25 cellular contexts compared by ENCODE assay signal in the genomic region with DNA sequence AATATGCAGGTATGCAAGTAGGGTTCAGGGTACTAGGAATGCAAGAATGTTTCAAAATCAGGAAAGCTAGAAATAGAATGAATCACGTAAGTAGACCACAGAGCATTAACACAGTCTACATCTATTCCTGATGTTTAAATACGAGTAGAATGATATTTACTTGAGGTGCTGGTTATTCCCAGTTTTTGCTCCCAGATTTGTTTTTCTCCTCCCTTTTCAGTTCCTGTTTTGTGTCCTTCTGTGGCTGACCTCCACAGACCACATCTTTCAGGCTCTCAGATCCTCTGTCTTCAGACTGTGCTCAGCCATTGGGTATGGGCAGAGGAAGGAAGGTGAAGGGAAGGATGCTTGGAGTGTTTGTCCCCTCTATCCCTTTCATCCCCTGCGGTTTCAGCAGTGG.
DNase-seq lines count a peak whose midpoint lies in the region; ATAC-seq, FAIRE-seq and TF ChIP-seq lines count a peak whose summit lies in the region.
"Had no signal": no experiment of that assay in that cellular context is flagged by ENCODE, and none has a peak within 500 bp of the region (broad histone marks: within the 10 kb centered on the region; RNA-seq: fewer than 3 reads in every experiment).

No MANE protein-coding gene starts in this region.

- TF ChIP-seq POLR2A in vagina (IDR thresholded peaks at IDR 0.05): no peak

- H3K4me1 ChIP-seq in GM23338 (ENCODE audit: insufficient read depth) (no peaks in the 10 kb centered on the region), osteoblast (ENCODE audit: insufficient read depth, low read length) (peaks cover 12% of the 10 kb centered on the region), kidney (ENCODE audit: control insufficient read depth in 1 of 2, insufficient read depth in 1 of 2, low read depth in 1 of 2, low read length in 2 of 2) (no peaks in the 10 kb centered on the region), vagina (no peaks in the 10 kb centered on the region)
- H3K4me1 ChIP-seq: gastroesophageal sphincter, sigmoid colon had no signal

- peak overlapping the region; percentile 28; the same call in 1 of the 2 replicates for H2AFZ ChIP-seq in GM23338
- peak overlapping the region; percentile 24 for H2AFZ ChIP-seq in osteoblast (ENCODE audit: low read length)

- H3K9me3 ChIP-seq in osteoblast (ENCODE audit: low read depth, low read length) (no peaks in the 10 kb centered on the region), kidney (ENCODE audit: control insufficient read depth in 1 of 2, low read length in 2 of 2) (no peaks in the 10 kb centered on the region), vagina (no peaks in the 10 kb centered on the region)
- H3K9me3 ChIP-seq: gastroesophageal sphincter, sigmoid colon had no signal

- H3K36me3 ChIP-seq in GM23338 (ENCODE audit: insufficient read depth) (no peaks in the 10 kb centered on the region), bronchial epithelial cell (ENCODE audit: control insufficient read depth, insufficient read depth, low read length) (no peaks in the 10 kb centered on the region), osteoblast (ENCODE audit: insufficient read depth, low read length) (no peaks in the 10 kb centered on the region), kidney (ENCODE audit: control insufficient read depth in 1 of 2, insufficient read depth in 2 of 2, low read length in 2 of 2) (no peaks in the 10 kb centered on the region), vagina (no peaks in the 10 kb centered on the region)
- H3K36me3 ChIP-seq: gastroesophageal sphincter, sigmoid colon had no signal

- H3K9me2 ChIP-seq in GM23338 (ENCODE audit: insufficient read depth): peaks cover 10% of the 10 kb centered on the region; the same call in 1 of the 2 replicates

- H4K20me1 ChIP-seq in GM23338 (replicated peaks; ENCODE audit: insufficient read depth): no peaks in the 10 kb centered on the region
- H4K20me1 ChIP-seq in osteoblast (ENCODE audit: insufficient read depth, low read length): no peaks in the 10 kb centered on the region

- FAIRE-seq in bronchial epithelial cell (lab: Jason Lieb, UNC) (no peak), kidney (lab: Jason Lieb, UNC) (no peak)

- H3K4me3 Mint-ChIP-seq in GM23338: no peak overlapping the region
- H3K4me3 Mint-ChIP-seq: CD4-positive, alpha-beta T cell; natural killer cell had no signal

- DNase-seq in GM23338 (ENCODE audit: low spot score): no peak
- DNase-seq in RPMI7951 (ENCODE audit: low read depth): peak; percentile 90
- peak; percentile 10 for DNase-seq in bronchial epithelial cell (ENCODE audit: low read depth)
- no peak for DNase-seq in osteoblast (ENCODE audit: insufficient read length, low spot score, missing footprints)
- no peak for DNase-seq in kidney
- DNase-seq in anterior cingulate cortex (lab: John Stamatoyannopoulos, UW): no peak
- DNase-seq in vagina (ENCODE audit: extremely low spot score in 2 of 2): no peak
- DNase-seq: activated CD4-positive, alpha-beta T cell treated with anti-CD3 and anti-CD28 coated beads for 48 hours; activated CD8-positive, alpha-beta memory T cell treated with anti-CD3 and anti-CD28 coated beads, Interleukin-2, amount 50 U/mL, for 48 hours; activated effector memory CD4-positive, alpha-beta T cell treated with Interleukin-2 at 50 U/mL for 16 hours; caudate nucleus; CD4-positive, alpha-beta T cell; DMS153; dorsolateral prefrontal cortex; GF-D8; kidney glomerular epithelial cell; natural killer cell; NCI-H1417; NCI-H2107; NCI-H510A; posterior cingulate gyrus; sigmoid colon; stimulated activated naive CD4-positive, alpha-beta T cell had no signal

- H3K9me3 Mint-ChIP-seq in GM23338: peaks cover 3% of the 10 kb centered on the region; the same call in 2 of the 3 replicates

- TF ChIP-seq CTCF in GM23338 (conservative IDR thresholded peaks at IDR 0.05; ENCODE audit: low read depth in 2 of 2): no peak
- TF ChIP-seq CTCF in bronchial epithelial cell (IDR thresholded peaks at IDR 0.05; ENCODE audit: insufficient read depth, low read length, severe bottlenecking): no peak
- TF ChIP-seq CTCF in osteoblast (IDR thresholded peaks at IDR 0.05; ENCODE audit: extremely low read depth, low read depth, low read length): no peak
- no peak for TF ChIP-seq CTCF in kidney (IDR thresholded peaks at IDR 0.05; ENCODE audit: borderline replicate concordance, extremely low read depth, insufficient read depth)
- TF ChIP-seq CTCF in vagina (IDR thresholded peaks at IDR 0.05): no peak

- H3K79me2 ChIP-seq in GM23338 (replicated peaks; ENCODE audit: insufficient read depth) (no peaks in the 10 kb centered on the region), osteoblast (ENCODE audit: insufficient read depth, low read length) (no peaks in the 10 kb centered on the region)

- H3K4me3 ChIP-seq in GM23338 (no peak overlapping the region), bronchial epithelial cell (ENCODE audit: low read depth, low read length) (no peak overlapping the region), osteoblast (ENCODE audit: insufficient read depth, low read length) (no peak overlapping the region), kidney (ENCODE audit: low read length in 2 of 2) (no peak overlapping the region), vagina (no peak overlapping the region)
- H3K4me3 ChIP-seq: dorsolateral prefrontal cortex, gastroesophageal sphincter, sigmoid colon had no signal

- H3K4me1 Mint-ChIP-seq in GM23338: peaks cover 12% of the 10 kb centered on the region; the same call in 2 of the 3 replicates
- H3K4me1 Mint-ChIP-seq: natural killer cell had no signal

- H3K27ac ChIP-seq in GM23338 (ENCODE audit: low read depth) (no peak overlapping the region), osteoblast (ENCODE audit: low read depth, low read length) (no peak overlapping the region), kidney (ENCODE audit: low read depth in 2 of 2, low read length in 2 of 2) (no peak overlapping the region), vagina (no peak overlapping the region)
- H3K27ac ChIP-seq: dorsolateral prefrontal cortex, gastroesophageal sphincter, sigmoid colon had no signal

- H3K9ac ChIP-seq in kidney (ENCODE audit: low read length in 2 of 2): no peak overlapping the region

- no peak; the same call in 2 of the 3 replicates for ATAC-seq in GM23338
- ATAC-seq in HG02870 (IDR thresholded peaks at IDR 0.05; ENCODE audit: unreplicated experiment): no peak
- ATAC-seq: gastroesophageal sphincter, natural killer cell had no signal

- H3K27me3 Mint-ChIP-seq in GM23338 (ENCODE audit: insufficient read depth, low read depth, poor library complexity): peaks cover 2% of the 10 kb centered on the region

- H3K36me3 Mint-ChIP-seq in GM23338 (ENCODE audit: low read depth): peaks cover 3% of the 10 kb centered on the region; the same call in 1 of the 3 replicates
- H3K36me3 Mint-ChIP-seq: natural killer cell had no signal

- no peak overlapping the region for H3K4me2 ChIP-seq in GM23338
- peak overlapping the region; percentile 17 for H3K4me2 ChIP-seq in osteoblast (ENCODE audit: insufficient read depth, low read length)

- H3K27me3 ChIP-seq in GM23338 (ENCODE audit: insufficient read depth) (no peaks in the 10 kb centered on the region), bronchial epithelial cell (ENCODE audit: control insufficient read depth, insufficient read depth, low read length) (no peaks in the 10 kb centered on the region), osteoblast (ENCODE audit: insufficient read depth, low read length) (no peaks in the 10 kb centered on the region), vagina (no peaks in the 10 kb centered on the region)
- H3K27me3 ChIP-seq: dorsolateral prefrontal cortex, gastroesophageal sphincter, sigmoid colon had no signal

- no peaks in the 10 kb centered on the region for H3F3A ChIP-seq in GM23338 (replicated peaks; ENCODE audit: low read depth)

- no peak overlapping the region for H3K27ac Mint-ChIP-seq in GM23338
- H3K27ac Mint-ChIP-seq: CD4-positive, alpha-beta T cell; natural killer cell had no signal

- intact Hi-C loops in kidney (cut with DNase I): no loop called here
- intact Hi-C loops in vagina (cut with DNase I): no loop called here

TF ChIP-seq in GM23338, 12 proteins besides CTCF, POLR2A, EP300 and RAD21:
- TF ChIP-seq ZNF331 (CRISPR knock-in tag; IDR thresholded peaks at IDR 0.05; ENCODE audit: low read depth) (no peak), STAT1 (IDR thresholded peaks at IDR 0.05; ENCODE audit: unreplicated experiment) (no peak), JUNB (IDR thresholded peaks at IDR 0.05; ENCODE audit: unreplicated experiment) (no peak), NANOG (IDR thresholded peaks at IDR 0.05; ENCODE audit: borderline replicate concordance) (no peak)
- TF ChIP-seq, protein P1, sequence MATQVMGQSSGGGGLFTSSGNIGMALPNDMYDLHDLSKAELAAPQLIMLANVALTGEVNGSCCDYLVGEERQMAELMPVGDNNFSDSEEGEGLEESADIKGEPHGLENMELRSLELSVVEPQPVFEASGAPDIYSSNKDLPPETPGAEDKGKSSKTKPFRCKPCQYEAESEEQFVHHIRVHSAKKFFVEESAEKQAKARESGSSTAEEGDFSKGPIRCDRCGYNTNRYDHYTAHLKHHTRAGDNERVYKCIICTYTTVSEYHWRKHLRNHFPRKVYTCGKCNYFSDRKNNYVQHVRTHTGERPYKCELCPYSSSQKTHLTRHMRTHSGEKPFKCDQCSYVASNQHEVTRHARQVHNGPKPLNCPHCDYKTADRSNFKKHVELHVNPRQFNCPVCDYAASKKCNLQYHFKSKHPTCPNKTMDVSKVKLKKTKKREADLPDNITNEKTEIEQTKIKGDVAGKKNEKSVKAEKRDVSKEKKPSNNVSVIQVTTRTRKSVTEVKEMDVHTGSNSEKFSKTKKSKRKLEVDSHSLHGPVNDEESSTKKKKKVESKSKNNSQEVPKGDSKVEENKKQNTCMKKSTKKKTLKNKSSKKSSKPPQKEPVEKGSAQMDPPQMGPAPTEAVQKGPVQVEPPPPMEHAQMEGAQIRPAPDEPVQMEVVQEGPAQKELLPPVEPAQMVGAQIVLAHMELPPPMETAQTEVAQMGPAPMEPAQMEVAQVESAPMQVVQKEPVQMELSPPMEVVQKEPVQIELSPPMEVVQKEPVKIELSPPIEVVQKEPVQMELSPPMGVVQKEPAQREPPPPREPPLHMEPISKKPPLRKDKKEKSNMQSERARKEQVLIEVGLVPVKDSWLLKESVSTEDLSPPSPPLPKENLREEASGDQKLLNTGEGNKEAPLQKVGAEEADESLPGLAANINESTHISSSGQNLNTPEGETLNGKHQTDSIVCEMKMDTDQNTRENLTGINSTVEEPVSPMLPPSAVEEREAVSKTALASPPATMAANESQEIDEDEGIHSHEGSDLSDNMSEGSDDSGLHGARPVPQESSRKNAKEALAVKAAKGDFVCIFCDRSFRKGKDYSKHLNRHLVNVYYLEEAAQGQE (IDR thresholded peaks at IDR 0.05; ENCODE audit: unreplicated experiment): no peak
TF ChIP-seq in GM23338: peak in this region for 0.

Comparison
In these comparisons a context has a peak if more than half of its experiments do, and no peak if none do; other contexts are left out.
1. DNase-seq: peak in RPMI7951 (single experiment) and bronchial epithelial cell (single experiment); none in GM23338 (single experiment), osteoblast (single experiment), kidney (single experiment), anterior cingulate cortex (0 of 58) and vagina (0 of 2).